In genomic region chr10:123906884-123907652, GRCh38 we compare ENCODE assay signal across 1 cellular context.
TF ChIP-seq lines count a peak whose summit lies in the region.

No MANE protein-coding gene starts in this region.

TF ChIP-seq in GM23338, 12 proteins besides CTCF, POLR2A, EP300 and RAD21 (continued from another document):
- TF ChIP-seq EZH2 (IDR thresholded peaks at IDR 0.05; ENCODE audit: low read depth, unreplicated experiment) = no peak
- TF ChIP-seq STAT1 (IDR thresholded peaks at IDR 0.05; ENCODE audit: unreplicated experiment) = no peak
- no peak for TF ChIP-seq ZNF114 (CRISPR knock-in tag; IDR thresholded peaks at IDR 0.05)
- TF ChIP-seq REST (IDR thresholded peaks at IDR 0.05; ENCODE audit: unreplicated experiment) = no peak
